In the genomic region with DNA sequence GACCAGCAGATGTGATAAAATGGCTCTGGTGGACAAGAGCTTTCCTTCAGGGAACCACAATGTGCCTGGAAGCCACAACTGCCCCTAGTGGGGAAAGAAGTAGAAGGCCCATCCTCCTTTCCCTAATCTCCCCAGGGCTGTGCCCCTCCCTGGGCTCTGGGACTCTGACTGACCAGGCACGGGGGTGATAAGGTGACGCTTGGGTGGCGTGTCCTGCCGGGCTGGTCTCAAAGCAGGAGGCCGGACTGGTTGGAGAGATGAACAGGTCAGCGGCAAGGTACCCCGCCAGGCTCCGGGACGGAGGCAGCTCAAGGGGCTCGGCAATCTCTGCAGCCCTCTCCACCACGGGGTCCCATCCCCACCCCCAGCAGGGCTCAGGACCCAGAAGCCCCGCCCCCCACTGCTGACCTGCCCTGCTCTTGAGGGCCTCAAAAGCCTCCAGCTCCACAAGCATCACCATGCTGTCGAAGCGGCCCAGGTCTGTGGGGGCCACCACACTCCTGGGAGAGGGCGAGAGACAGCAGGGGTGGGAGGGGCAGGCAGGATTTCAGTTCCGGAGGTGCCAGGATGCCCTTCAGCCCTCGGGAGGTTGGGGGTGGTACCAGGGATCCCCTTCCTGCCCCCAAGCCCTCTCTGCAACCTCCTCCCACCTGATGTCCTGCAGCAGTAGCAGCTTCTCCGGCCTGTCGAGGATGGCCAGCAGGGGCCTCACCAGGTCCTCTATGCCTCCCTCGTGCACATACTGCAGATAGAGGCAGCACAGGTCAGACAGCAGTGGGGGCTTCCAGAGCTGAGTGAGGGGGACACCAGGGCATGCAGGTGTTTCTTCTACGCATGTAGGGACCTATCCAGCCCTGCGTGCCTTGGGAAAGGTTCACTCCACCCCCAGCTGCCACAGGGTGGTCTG, we compare ENCODE assay signal across 4 cellular contexts. TPM values are rescaled to one million over a fixed set of nuclear protein-coding genes. Genes with fewer than 3 reads are reported as not detected.
DNase-seq lines count a peak whose midpoint lies in the region; TF ChIP-seq lines count a peak whose summit lies in the region.

No MANE protein-coding gene starts in this region.

- intact Hi-C loops in Caco-2 (cut with micrococcal nuclease; ENCODE audit: unreplicated experiment): loop anchor here (5.0 kb wide), 3 partner anchors 79 to 449 kb away; no protein-coding TSS in a partner anchor

- H3K9me3 Mint-ChIP-seq in Caco-2 (ENCODE audit: unreplicated experiment): no peaks in the 10 kb centered on the region

- peaks cover 15% of the 10 kb centered on the region for H3K4me1 Mint-ChIP-seq in Caco-2 (ENCODE audit: low read depth, unreplicated experiment)

- no peaks in the 10 kb centered on the region for H3K36me3 ChIP-seq in Caco-2 (ENCODE audit: control insufficient read depth, insufficient read depth, low read length)

- H3K9me3 ChIP-seq in Caco-2: no peaks in the 10 kb centered on the region

- no peaks in the 10 kb centered on the region for H3K36me3 Mint-ChIP-seq in Caco-2 (ENCODE audit: insufficient read depth, unreplicated experiment)

- H3K27me3 ChIP-seq in Caco-2 (replicated peaks; ENCODE audit: control insufficient read depth, insufficient read depth, low read length): no peaks in the 10 kb centered on the region

- BruUV-seq in Caco-2 (replicated peaks; lab: Mats Ljungman, UMichigan): no TSS peak

- H3K4me1 ChIP-seq in Caco-2: no peaks in the 10 kb centered on the region

- DNase-seq in Caco-2 (peak; percentile 68), cerebellar cortex (ENCODE audit: low spot score) (peak; percentile 73), SIG-M5 treated with dmso at 0.1 percent for 504 hours (lab: John Stamatoyannopoulos, UW; ENCODE audit: unreplicated experiment) (no peak), NCI-H146 treated with DMSO at 0.1 percent for 48 hours (lab: John Stamatoyannopoulos, UW; ENCODE audit: unreplicated experiment) (no peak)

- no peak overlapping the region for H3K4me3 ChIP-seq in Caco-2 (ENCODE audit: low read depth, low read length)

- no peak overlapping the region for H3K4me3 Mint-ChIP-seq in Caco-2 (ENCODE audit: unreplicated experiment)

- no peaks in the 10 kb centered on the region for H3K27me3 Mint-ChIP-seq in Caco-2 (ENCODE audit: insufficient read depth, unreplicated experiment)

- CTCF ChIA-PET in Caco-2 (lab: Charles Lee): interaction anchor here (0.6 to 2.2 kb wide), 13 partner anchors 9 to 477 kb away, joined by 3 to 40 read pairs (median 6); partner anchors contain the start of genes LZTS2, MRPL43, PDZD7 and SEMA4G

- POLR2A ChIA-PET in Caco-2 (lab: Charles Lee): no interaction called here

- peak; percentile 45 to 60 for TF ChIP-seq CTCF in Caco-2 (IDR thresholded peaks at IDR 0.05; ENCODE audit: insufficient read depth in 1 of 2, low read depth in 1 of 2, low read length in 1 of 2, severe bottlenecking in 1 of 2, unreplicated experiment in 1 of 2)

- H3K27ac Mint-ChIP-seq in Caco-2 (ENCODE audit: unreplicated experiment): no peak overlapping the region

RNA-seq across cellular contexts. Expression of gene LZTS2, which starts 12.2 kb away (rescaled TPM):
- total RNA-seq in Caco-2 (2022): 53.3 and 54.8 TPM in 2 replicates

RNA-seq across cellular contexts. Expression of gene PDZD7, which starts 19.2 kb away (rescaled TPM):
- 1.4 and 1.5 TPM in 2 replicates for total RNA-seq in Caco-2 (2022)

RNA-seq across cellular contexts. Expression of gene SFXN3, which starts 19.3 kb away (rescaled TPM):
- total RNA-seq in Caco-2 (2022): 23.4 and 30.3 TPM in 2 replicates

RNA-seq across cellular contexts. Expression of gene TWNK, which starts 24.4 kb away (rescaled TPM):
- total RNA-seq in Caco-2 (2022): 26.2 and 29.8 TPM in 2 replicates

RNA-seq across cellular contexts. Expression of gene MRPL43, which starts 24.5 kb away (rescaled TPM):
- total RNA-seq in Caco-2 (2022): 82.1 and 84.1 TPM in 2 replicates

Comparison
In these comparisons a context has a peak if more than half of its experiments do, and no peak if none do; other contexts are left out.
1. DNase-seq: peak in Caco-2 (2 of 2) and cerebellar cortex (single experiment); none in SIG-M5 treated with dmso at 0.1 percent for 504 hours (single experiment) and NCI-H146 treated with DMSO at 0.1 percent for 48 hours (single experiment).